8 cellular contexts compared by ENCODE assay signal in genomic region chr6:138454976-138455706, GRCh38. TPM values are rescaled to one million over a fixed set of nuclear protein-coding genes. Genes with fewer than 3 reads are reported as not detected.
DNase-seq lines count a peak whose midpoint lies in the region; ATAC-seq and TF ChIP-seq lines count a peak whose summit lies in the region.

No MANE protein-coding gene starts in this region.

- no peak overlapping the region for H3K27ac ChIP-seq in BLaER1

- peak overlapping the region; percentile 49 for H3K4me3 Mint-ChIP-seq in stimulated activated naive CD8-positive, alpha-beta T cell treated with anti-CD3 and anti-CD28 coated beads, Interleukin-15, Interleukin-2, amounts not matched to agents 100 ng/mL and 50 ng/mL, for 24 hours

- no peak overlapping the region for H3K9ac ChIP-seq in BLaER1

- no peaks in the 10 kb centered on the region for H4K20me1 ChIP-seq in BLaER1

- peak; percentile 40 for ATAC-seq in HG02798 (IDR thresholded peaks at IDR 0.05; ENCODE audit: poor library complexity, unreplicated experiment)
- peak; percentile 41 to 58 for ATAC-seq in left cardiac atrium
- ATAC-seq in HG03108 (IDR thresholded peaks at IDR 0.05; ENCODE audit: unreplicated experiment), result no peak
- no peak for ATAC-seq in GM18517 (IDR thresholded peaks at IDR 0.05; ENCODE audit: unreplicated experiment)

- H3K9me3 ChIP-seq in BLaER1, result no peaks in the 10 kb centered on the region

- H3K27me3 Mint-ChIP-seq in stimulated activated naive CD8-positive, alpha-beta T cell treated with anti-CD3 and anti-CD28 coated beads, Interleukin-15, Interleukin-2, amounts not matched to agents 100 ng/mL and 50 ng/mL, for 24 hours, result no peaks in the 10 kb centered on the region

- peak overlapping the region; percentile 56 for H3K27ac Mint-ChIP-seq in stimulated activated naive CD8-positive, alpha-beta T cell treated with anti-CD3 and anti-CD28 coated beads, Interleukin-15, Interleukin-2, amounts not matched to agents 100 ng/mL and 50 ng/mL, for 24 hours

- peaks cover 28% of the 10 kb centered on the region for H3K4me1 Mint-ChIP-seq in stimulated activated naive CD8-positive, alpha-beta T cell treated with anti-CD3 and anti-CD28 coated beads, Interleukin-15, Interleukin-2, amounts not matched to agents 100 ng/mL and 50 ng/mL, for 24 hours (ENCODE audit: low read depth)

- no peaks in the 10 kb centered on the region for H3K36me3 Mint-ChIP-seq in stimulated activated naive CD8-positive, alpha-beta T cell treated with anti-CD3 and anti-CD28 coated beads, Interleukin-15, Interleukin-2, amounts not matched to agents 100 ng/mL and 50 ng/mL, for 24 hours (ENCODE audit: low read depth)

- H3K4me3 ChIP-seq in BLaER1, result no peak overlapping the region

- DNase-seq in activated CD4-positive, alpha-beta T cell treated with anti-CD3 and anti-CD28 coated beads, Interleukin-2, amount 50 U/mL, for 48 hours, result peak; percentile 39 to 56
- DNase-seq in left cardiac atrium (no peak), HEK293T (ENCODE audit: extremely low spot score) (no peak)

- no peaks in the 10 kb centered on the region for H3K27me3 ChIP-seq in BLaER1

- H3K4me1 ChIP-seq in BLaER1, result peaks cover 22% of the 10 kb centered on the region

- POLR2A ChIA-PET in HEK293T (lab: Yijun Ruan, JAX), result interaction anchor here (1.1 kb wide), 1 partner anchor 44 kb away, joined by 3 read pairs; the partner anchor contains the start of gene NHSL1

- no peaks in the 10 kb centered on the region for H3K9me3 Mint-ChIP-seq in stimulated activated naive CD8-positive, alpha-beta T cell treated with anti-CD3 and anti-CD28 coated beads, Interleukin-15, Interleukin-2, amounts not matched to agents 100 ng/mL and 50 ng/mL, for 24 hours

- H3K36me3 ChIP-seq in BLaER1, result peaks cover 32% of the 10 kb centered on the region

- intact Hi-C loops in left cardiac atrium (cut with DNase I), result no loop called here

- H3K4me2 ChIP-seq in BLaER1, result peak overlapping the region; percentile 50; the same call in 1 of the 2 replicates

- CTCF ChIA-PET in HEK293T (lab: Yijun Ruan, JAX), result interaction anchor here (0.7 kb wide), 1 partner anchor 9 kb away, joined by 3 read pairs; no protein-coding TSS in a partner anchor

TF ChIP-seq in HEK293T, 16 proteins besides CTCF, POLR2A, EP300 and RAD21:
- TF ChIP-seq PKNOX1 (IDR thresholded peaks at IDR 0.05), result no peak
- no peak for TF ChIP-seq FOXK2 (IDR thresholded peaks at IDR 0.05)
- no peak for TF ChIP-seq BHLHE40 (IDR thresholded peaks at IDR 0.05; ENCODE audit: borderline replicate concordance)
- no peak for TF ChIP-seq NFRKB (IDR thresholded peaks at IDR 0.05)
- TF ChIP-seq FOXM1 (IDR thresholded peaks at IDR 0.05; ENCODE audit: borderline replicate concordance), result no peak
- no peak for TF ChIP-seq ELF4 (IDR thresholded peaks at IDR 0.05)
- TF ChIP-seq SUZ12 (IDR thresholded peaks at IDR 0.05), result no peak
- TF ChIP-seq L3MBTL2 (conservative IDR thresholded peaks at IDR 0.05), result no peak
- no peak for TF ChIP-seq ARNT (IDR thresholded peaks at IDR 0.05)
- no peak for TF ChIP-seq TARDBP (IDR thresholded peaks at IDR 0.05)
- no peak for TF ChIP-seq LEF1 (IDR thresholded peaks at IDR 0.05; ENCODE audit: borderline replicate concordance)
- TF ChIP-seq ZNF384 (IDR thresholded peaks at IDR 0.05), result no peak
- no peak for TF ChIP-seq CTBP1 (IDR thresholded peaks at IDR 0.05; ENCODE audit: borderline replicate concordance)
- no peak for TF ChIP-seq HDGF (IDR thresholded peaks at IDR 0.05; ENCODE audit: borderline replicate concordance)
- no peak for TF ChIP-seq FOXA1 (IDR thresholded peaks at IDR 0.05)

RNA-seq across cellular contexts. Expression of gene NHSL1, which starts 44.2 kb away (rescaled TPM):
- 10 to 100 TPM; 32.1 to 45.1 TPM for total RNA-seq in left cardiac atrium

RNA-seq across cellular contexts. Expression of gene HEBP2, which starts 51.1 kb away (rescaled TPM):
- 100 to 1,000 TPM in 1 of 2 donors, 10 to 100 TPM in 1; 84.9 to 111 TPM for total RNA-seq in left cardiac atrium

Comparison
In these comparisons a context has a peak if more than half of its experiments do, and no peak if none do; other contexts are left out.
1. ATAC-seq: peak in HG02798 (single experiment) and left cardiac atrium (2 of 2); none in HG03108 (single experiment) and GM18517 (single experiment).
2. DNase-seq: peak in activated CD4-positive, alpha-beta T cell treated with anti-CD3 and anti-CD28 coated beads, Interleukin-2, amount 50 U/mL, for 48 hours (2 of 2); none in left cardiac atrium (single experiment) and HEK293T (single experiment).